9 cellular contexts compared by ENCODE assay signal in genomic region chr1:224747578-224747977, GRCh38.
DNase-seq lines count a peak whose midpoint lies in the region; ATAC-seq and TF ChIP-seq lines count a peak whose summit lies in the region.
"Had no signal": no experiment of that assay in that cellular context is flagged by ENCODE, and none has a peak within 500 bp of the region (broad histone marks: within the 10 kb centered on the region; RNA-seq: fewer than 3 reads in every experiment).

No MANE protein-coding gene starts in this region.

- H3K9me3 ChIP-seq in spleen (no peaks in the 10 kb centered on the region), right lobe of liver (no peaks in the 10 kb centered on the region), prostate gland (no peaks in the 10 kb centered on the region)
- H3K9me3 ChIP-seq: transverse colon had no signal

- peaks cover 2% of the 10 kb centered on the region for H3K36me3 Mint-ChIP-seq in activated naive CD8-positive, alpha-beta T cell treated with anti-CD3 and anti-CD28 coated beads for 36 hours

- peaks cover 49% of the 10 kb centered on the region for H3K4me1 Mint-ChIP-seq in activated naive CD8-positive, alpha-beta T cell treated with anti-CD3 and anti-CD28 coated beads for 36 hours

- DNase-seq in AG10803 (ENCODE audit: low read depth) (peak; percentile 40), NCI-H1417 treated with DMSO at 0.1 percent for 48 hours (lab: John Stamatoyannopoulos, UW) (no peak), spleen (no peak), right lobe of liver (no peak), prostate gland (ENCODE audit: low spot score) (no peak)
- DNase-seq in activated naive CD8-positive, alpha-beta T cell treated with anti-CD3 and anti-CD28 coated beads for 36 hours: peak; percentile 49
- DNase-seq: transverse colon had no signal

- H3K27me3 ChIP-seq in spleen (replicated peaks in 1 of 7): no peaks in the 10 kb centered on the region
- H3K27me3 ChIP-seq in right lobe of liver: no peaks in the 10 kb centered on the region
- H3K27me3 ChIP-seq in prostate gland (replicated peaks; ENCODE audit: insufficient read depth): no peaks in the 10 kb centered on the region
- H3K27me3 ChIP-seq: transverse colon had no signal

- peak overlapping the region in 2 of 8 donors; percentile 2 to 11 for H3K27ac ChIP-seq in spleen
- no peak overlapping the region for H3K27ac ChIP-seq in right lobe of liver
- H3K27ac ChIP-seq in prostate gland: no peak overlapping the region
- H3K27ac ChIP-seq: transverse colon had no signal

- peaks cover 0 to 4% (median 0%) of the 10 kb centered on the region in 6 donors for H3K4me1 ChIP-seq in spleen
- H3K4me1 ChIP-seq in right lobe of liver: peaks cover 0 to 2% (median 0%) of the 10 kb centered on the region in 4 donors
- H3K4me1 ChIP-seq in prostate gland (replicated peaks): no peaks in the 10 kb centered on the region
- H3K4me1 ChIP-seq: transverse colon had no signal

- TF ChIP-seq CTCF in AG10803 (conservative IDR thresholded peaks at IDR 0.05; ENCODE audit: low read length) (no peak), spleen (IDR thresholded peaks at IDR 0.05 in 8 of 11, conservative IDR thresholded peaks at IDR 0.05 in 3 of 11) (no peak), right lobe of liver (IDR thresholded peaks at IDR 0.05) (no peak), prostate gland (IDR thresholded peaks at IDR 0.05) (no peak)

- peaks cover 2% of the 10 kb centered on the region for H3K9me3 Mint-ChIP-seq in activated naive CD8-positive, alpha-beta T cell treated with anti-CD3 and anti-CD28 coated beads for 36 hours

- TF ChIP-seq POLR2A in spleen (IDR thresholded peaks at IDR 0.05) (no peak), right lobe of liver (IDR thresholded peaks at IDR 0.05) (no peak), prostate gland (IDR thresholded peaks at IDR 0.05) (no peak)

- 30 to 39% (median 33%) methylated on average over 4 of the region's 4 CpGs for WGBS in spleen, 5 donors
- 37% methylated on average over 4 of the region's 4 CpGs for WGBS in right lobe of liver (ENCODE audit: insufficient coverage, low coverage, low lambda C conversion rate, missing lambda C conversion rate)
- 46% methylated on average over 4 of the region's 4 CpGs for WGBS in prostate gland

- no peak overlapping the region for H3K4me3 Mint-ChIP-seq in activated naive CD8-positive, alpha-beta T cell treated with anti-CD3 and anti-CD28 coated beads for 36 hours

- intact Hi-C loops in spleen (cut with DNase I; ENCODE audit: low total_unique reads) (no loop called here), right lobe of liver (cut with DNase I) (no loop called here), prostate gland (cut with DNase I) (no loop called here)

- no peak overlapping the region for H3K27ac Mint-ChIP-seq in activated naive CD8-positive, alpha-beta T cell treated with anti-CD3 and anti-CD28 coated beads for 36 hours

- H3K36me3 ChIP-seq in spleen (no peaks in the 10 kb centered on the region), right lobe of liver (no peaks in the 10 kb centered on the region), prostate gland (no peaks in the 10 kb centered on the region)
- H3K36me3 ChIP-seq: transverse colon had no signal

- ATAC-seq in GM19043 (IDR thresholded peaks at IDR 0.05; ENCODE audit: low read depth, unreplicated experiment) (peak; percentile 34), HG03521 (IDR thresholded peaks at IDR 0.05; ENCODE audit: unreplicated experiment) (peak; percentile 50), right lobe of liver (no peak)

- H3K4me3 ChIP-seq in AG10803 (ENCODE audit: low read length) (no peak overlapping the region), spleen (no peak overlapping the region), right lobe of liver (no peak overlapping the region), prostate gland (no peak overlapping the region)
- H3K4me3 ChIP-seq: transverse colon had no signal

- no peaks in the 10 kb centered on the region for H3K27me3 Mint-ChIP-seq in activated naive CD8-positive, alpha-beta T cell treated with anti-CD3 and anti-CD28 coated beads for 36 hours

Comparison
In these comparisons a context has a peak if more than half of its experiments do, and no peak if none do; other contexts are left out.
1. DNase-seq: peak in AG10803 (single experiment) and activated naive CD8-positive, alpha-beta T cell treated with anti-CD3 and anti-CD28 coated beads for 36 hours (single experiment); none in NCI-H1417 treated with DMSO at 0.1 percent for 48 hours (single experiment), spleen (single experiment), right lobe of liver (0 of 3) and prostate gland (single experiment).
2. ATAC-seq: peak in GM19043 (single experiment) and HG03521 (single experiment); none in right lobe of liver (0 of 4).